11 cellular contexts compared by ENCODE assay signal in the genomic region with DNA sequence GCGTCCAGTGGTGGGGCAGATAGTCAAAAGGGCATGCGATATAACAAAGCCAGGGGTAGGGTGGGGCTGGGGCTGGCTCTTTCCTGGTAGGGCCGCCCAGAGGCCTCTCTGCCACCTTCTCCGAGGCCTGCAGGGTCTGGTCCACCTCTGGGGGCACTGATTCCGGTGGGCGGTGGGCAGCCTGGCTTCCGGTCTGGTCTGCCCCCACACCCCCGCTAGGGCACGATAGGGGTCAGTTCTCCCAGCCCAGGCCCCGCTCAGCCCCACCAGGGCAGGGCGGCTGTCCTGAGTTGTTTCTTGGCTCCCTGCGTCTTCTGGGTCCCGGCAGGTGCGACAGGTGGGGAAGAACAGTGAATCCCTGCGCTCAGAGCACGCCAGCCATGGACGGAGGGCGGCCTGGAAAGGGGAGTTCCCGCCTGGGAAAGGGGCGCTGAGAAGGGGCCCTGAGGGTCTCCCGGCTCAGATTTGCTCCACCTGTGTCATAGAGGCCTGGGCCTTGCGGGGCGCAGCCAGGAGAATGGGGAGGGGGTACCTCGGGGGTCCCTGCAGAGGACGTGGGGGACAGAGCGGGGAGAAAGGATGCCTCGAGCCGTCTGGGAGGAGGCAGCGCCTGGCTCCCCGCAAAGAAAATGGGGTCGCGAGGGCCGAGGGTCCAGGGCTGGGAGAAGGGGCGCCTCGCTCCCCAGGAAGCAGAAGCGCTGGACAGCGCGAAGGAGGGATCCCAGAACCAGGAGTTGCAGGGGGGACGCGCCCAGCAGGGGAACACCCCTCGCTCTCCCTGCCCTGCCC. TPM values are rescaled to one million over a fixed set of nuclear protein-coding genes. Genes with fewer than 3 reads are reported as not detected.
DNase-seq lines count a peak whose midpoint lies in the region; ATAC-seq and TF ChIP-seq lines count a peak whose summit lies in the region.
"Had no signal": no experiment of that assay in that cellular context is flagged by ENCODE, and none has a peak within 500 bp of the region (broad histone marks: within the 10 kb centered on the region; RNA-seq: fewer than 3 reads in every experiment).

No MANE protein-coding gene starts in this region.

- TF ChIP-seq CTCF in hepatocyte (IDR thresholded peaks at IDR 0.05; ENCODE audit: poor library complexity), result no peak
- no peak for TF ChIP-seq CTCF in gastrocnemius medialis (IDR thresholded peaks at IDR 0.05 in 4 of 5, conservative IDR thresholded peaks at IDR 0.05 in 1 of 5)

- DNase-seq in H7 (peak; percentile 82), hepatocyte (ENCODE audit: low spot score) (no peak), gastrocnemius medialis (no peak)
- no peak for DNase-seq in stimulated activated CD4-positive, alpha-beta T cell treated with anti-CD3 and anti-CD28 coated beads, Interleukin-12 subunit alpha, Interleukin-12 subunit beta, amount 100 ng/mL, for 4 hours
- DNase-seq: DND-41, NCI-H748 treated with DMSO at 0.1 percent for 48 hours had no signal

- peaks cover 22% of the 10 kb centered on the region for H3K27me3 Mint-ChIP-seq in T-helper 1 cell treated with Interleukin-12 subunit alpha and Interleukin-12 subunit beta and Interleukin-4 antibody, amounts not matched to agents 30 μg/mL and 1 μg/mL, for 36 hours (ENCODE audit: low read depth)

- 62% methylated on average over 24 of the region's 41 CpGs for WGBS in hepatocyte (ENCODE audit: low lambda C conversion rate, missing lambda C conversion rate)

- intact Hi-C loops in gastrocnemius medialis (cut with DNase I; ENCODE audit: low total_unique reads), result no loop called here

- no peaks in the 10 kb centered on the region for H4K20me1 ChIP-seq in hepatocyte (ENCODE audit: insufficient read depth, poor library complexity, severe bottlenecking)

- no peak overlapping the region for H3K27ac Mint-ChIP-seq in T-helper 1 cell treated with Interleukin-12 subunit alpha and Interleukin-12 subunit beta and Interleukin-4 antibody, amounts not matched to agents 30 μg/mL and 1 μg/mL, for 36 hours
- H3K27ac Mint-ChIP-seq: naive thymus-derived CD4-positive, alpha-beta T cell had no signal

- H3K9me3 Mint-ChIP-seq in T-helper 1 cell treated with Interleukin-12 subunit alpha and Interleukin-12 subunit beta and Interleukin-4 antibody, amounts not matched to agents 30 μg/mL and 1 μg/mL, for 36 hours, result no peaks in the 10 kb centered on the region

- H3K27me3 ChIP-seq in H7 (ENCODE audit: control insufficient read depth, insufficient read depth, low read length) (peaks cover 27% of the 10 kb centered on the region), hepatocyte (peaks cover 28% of the 10 kb centered on the region), gastrocnemius medialis (peaks cover 8 to 16% (median 14%) of the 10 kb centered on the region in 3 donors)

- H3K4me3 Mint-ChIP-seq in T-helper 1 cell treated with Interleukin-12 subunit alpha and Interleukin-12 subunit beta and Interleukin-4 antibody, amounts not matched to agents 30 μg/mL and 1 μg/mL, for 36 hours, result peak overlapping the region; percentile 17

- no peak overlapping the region for H2AFZ ChIP-seq in hepatocyte

- H3K4me3 ChIP-seq in H7 (ENCODE audit: insufficient read depth, low read depth, low read length) (peak overlapping the region; percentile 56), hepatocyte (no peak overlapping the region), gastrocnemius medialis (peak overlapping the region in 2 of 4 donors; percentile 5 to 36)

- ATAC-seq in gastrocnemius medialis (no peak), GM21825 (IDR thresholded peaks at IDR 0.05; ENCODE audit: unreplicated experiment) (no peak), HG03565 (IDR thresholded peaks at IDR 0.05; ENCODE audit: unreplicated experiment) (no peak), GM18867 (IDR thresholded peaks at IDR 0.05; ENCODE audit: unreplicated experiment) (no peak)

- no peak overlapping the region for H3K27ac ChIP-seq in hepatocyte
- peak overlapping the region in 1 of 4 donors; percentile 29 for H3K27ac ChIP-seq in gastrocnemius medialis

- peak; percentile 4 to 15 for TF ChIP-seq POLR2A in gastrocnemius medialis (IDR thresholded peaks at IDR 0.05)

- H3K36me3 Mint-ChIP-seq in T-helper 1 cell treated with Interleukin-12 subunit alpha and Interleukin-12 subunit beta and Interleukin-4 antibody, amounts not matched to agents 30 μg/mL and 1 μg/mL, for 36 hours (ENCODE audit: low read depth), result no peaks in the 10 kb centered on the region

- H3K9me2 ChIP-seq in hepatocyte (replicated peaks; ENCODE audit: insufficient read depth), result no peaks in the 10 kb centered on the region

- H3K4me1 ChIP-seq in hepatocyte (ENCODE audit: insufficient read depth) (no peaks in the 10 kb centered on the region), gastrocnemius medialis (peaks cover 18 to 23% of the 10 kb centered on the region in 2 donors)

- H3K4me1 Mint-ChIP-seq in T-helper 1 cell treated with Interleukin-12 subunit alpha and Interleukin-12 subunit beta and Interleukin-4 antibody, amounts not matched to agents 30 μg/mL and 1 μg/mL, for 36 hours (ENCODE audit: low read depth), result peaks cover 4% of the 10 kb centered on the region

- H3K36me3 ChIP-seq in H7 (replicated peaks; ENCODE audit: control insufficient read depth, insufficient read depth, low read length) (no peaks in the 10 kb centered on the region), hepatocyte (replicated peaks; ENCODE audit: insufficient read depth, low read depth) (no peaks in the 10 kb centered on the region), gastrocnemius medialis (no peaks in the 10 kb centered on the region)

- H3K4me2 ChIP-seq in hepatocyte, result peak overlapping the region; percentile 84

- no peaks in the 10 kb centered on the region for H3K79me2 ChIP-seq in hepatocyte

- in situ Hi-C loops in gastrocnemius medialis (cut with MboI; ENCODE audit: low sequenced_read_pairs in 4 of 4), result no loop called here

- no peaks in the 10 kb centered on the region for H3K9me3 ChIP-seq in hepatocyte (ENCODE audit: low read depth)
- H3K9me3 ChIP-seq in gastrocnemius medialis, result no peaks in the 10 kb centered on the region

RNA-seq across cellular contexts. Expression of gene ERFE, which starts 0.6 kb away (rescaled TPM):
- total RNA-seq in H7 (2014; rRNA removed; shearing (Covaris generic)), result 8.8 and 11.2 TPM in 2 replicates
- total RNA-seq in hepatocyte, result 0.27 TPM in 1 of 2 replicates, not detected in the other
- polyA plus RNA-seq in hepatocyte, result 0.30 and 1.6 TPM in 2 replicates
- 1 to 10 TPM in 2 of 4 donors, under 1 TPM in 2; 0.46 to 3.3 (median 1.3) TPM for total RNA-seq in gastrocnemius medialis
- polyA plus RNA-seq: naive thymus-derived CD4-positive, alpha-beta T cell had no signal

RNA-seq across cellular contexts. Expression of gene KLHL30, which starts 19.7 kb away (rescaled TPM):
- total RNA-seq in H7 (2014; rRNA removed; shearing (Covaris generic)), result 0.04 and 0.10 TPM in 2 replicates
- total RNA-seq in hepatocyte, result not detected in 2 replicates
- 0.15 TPM in 1 of 2 replicates, not detected in the other for polyA plus RNA-seq in hepatocyte
- 100 to 1,000 TPM in 3 of 4 donors, 10 to 100 TPM in 1; 37.9 to 224 (median 142) TPM for total RNA-seq in gastrocnemius medialis
- total RNA-seq: naive thymus-derived CD4-positive, alpha-beta T cell had no signal
- polyA plus RNA-seq: naive thymus-derived CD4-positive, alpha-beta T cell had no signal

RNA-seq across cellular contexts. Expression of gene ILKAP, which starts 45.3 kb away (rescaled TPM):
- 12.8 and 18.5 TPM in 2 replicates for total RNA-seq in H7 (2014; rRNA removed; shearing (Covaris generic))
- total RNA-seq in hepatocyte (20.4 and 25.9 TPM in 2 replicates), gastrocnemius medialis (10 to 100 TPM; 16.6 to 30.1 (median 23.3) TPM)
- polyA plus RNA-seq in hepatocyte, result 36.6 and 37.5 TPM in 2 replicates

RNA-seq across cellular contexts. Expression of gene ESPNL, which starts 58.1 kb away (rescaled TPM):
- 0.81 and 1.5 TPM in 2 replicates for total RNA-seq in H7 (2014; rRNA removed; shearing (Covaris generic))
- total RNA-seq in hepatocyte (0.27 and 0.36 TPM in 2 replicates), gastrocnemius medialis (under 1 TPM in 1 of 4 donors, not detected in 3; 0.11 TPM)
- polyA plus RNA-seq in hepatocyte, result 0.62 TPM in 1 of 2 replicates, not detected in the other
- polyA plus RNA-seq: naive thymus-derived CD4-positive, alpha-beta T cell had no signal

Comparison
In these comparisons a context has a peak if more than half of its experiments do, and no peak if none do; other contexts are left out.
1. RNA of gene KLHL30, which starts 19.7 kb away (total RNA-seq): 37.9 to 224 TPM in gastrocnemius medialis; 0.04 to 0.10 TPM in H7 and not detected in hepatocyte; every median in the first group is over 10 times any median in the second.